Comparison of ENCODE assay signal across 23 cellular contexts in the genomic region with DNA sequence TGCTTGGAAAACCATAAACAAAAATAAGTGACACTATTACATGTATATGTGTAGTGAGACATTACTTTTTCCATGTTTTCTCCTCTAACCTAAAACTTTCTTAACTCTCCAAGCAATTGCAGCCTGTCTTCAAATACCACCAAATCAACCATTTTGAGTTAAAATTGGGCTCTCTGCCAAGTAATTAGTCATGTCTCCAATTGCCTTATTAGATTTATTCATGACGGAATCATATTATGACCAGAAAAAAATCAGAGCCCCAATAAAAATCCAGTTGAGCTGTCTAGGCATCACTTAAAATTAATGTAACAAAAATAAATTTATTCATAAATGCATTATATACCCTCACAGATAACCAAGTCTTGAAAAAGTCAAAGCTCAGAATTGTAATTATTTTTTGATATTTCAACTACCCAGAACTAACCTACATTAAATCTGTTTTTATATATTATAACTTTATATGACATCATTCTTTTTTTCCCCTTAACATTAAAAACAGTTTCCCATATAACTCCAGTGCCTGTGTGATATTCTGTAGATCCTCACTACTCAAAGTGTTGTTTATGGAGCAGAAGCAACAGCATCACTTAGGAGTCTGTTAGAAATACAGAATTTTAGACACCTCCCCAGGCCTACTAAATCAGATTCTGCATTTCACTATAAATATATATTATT.
"Had no signal": no experiment of that assay in that cellular context is flagged by ENCODE, and none has a peak within 500 bp of the region (broad histone marks: within the 10 kb centered on the region; RNA-seq: fewer than 3 reads in every experiment).

No MANE protein-coding gene starts in this region.

- H3K27me3 ChIP-seq: ovary, right atrium auricular region, thyroid gland, upper lobe of right lung had no signal

- H3K36me3 ChIP-seq: ovary, prostate gland, right atrium auricular region, thyroid gland, upper lobe of right lung had no signal

- H3K27ac ChIP-seq: coronary artery, epithelial cell of prostate, ovary, prostate gland, right atrium auricular region, thyroid gland, upper lobe of right lung had no signal

- DNase-seq: activated B cell treated with CpG ODN at 0.5 μM for 24 hours; activated CD4-positive, alpha-beta memory T cell treated with anti-CD3 and anti-CD28 coated beads for 36 hours; activated CD4-positive, alpha-beta T cell treated with anti-CD3 and anti-CD28 coated beads for 4 hours; activated naive CD4-positive, alpha-beta T cell treated with Interleukin-2 at 50 U/mL for 16 hours; activated naive CD8-positive, alpha-beta T cell treated with anti-CD3 and anti-CD28 coated beads for 36 hours; activated T-cell treated with anti-CD3 and anti-CD28 coated beads, Interleukin-2, amount 50 U/mL, for 48 hours; amniotic stem cell; cerebellar nuclear complex; endodermal cell; foreskin fibroblast; left ventricle myocardium superior; midbrain; ovary; stimulated activated CD4-positive, alpha-beta T cell treated with anti-CD3 and anti-CD28 coated beads, Interleukin-1b, Interleukin-23, amount 100 ng/mL, for 48 hours; substantia nigra; T-helper 17 cell; thyroid gland; upper lobe of right lung had no signal

- H3K9me3 ChIP-seq: ovary, prostate gland, right atrium auricular region, thyroid gland, upper lobe of right lung had no signal

- H3K4me3 ChIP-seq: coronary artery, ovary, prostate gland, right atrium auricular region, thyroid gland, upper lobe of right lung had no signal

- ATAC-seq: left ventricle myocardium superior; natural killer cell treated with Interleukin-12 subunit alpha and Interleukin-12 subunit beta and Interleukin-15 and Interleukin-18, amount 100 ng/mL, for 72 hours; T-helper 17 cell; upper lobe of right lung had no signal

- H3K4me1 ChIP-seq: prostate gland, right atrium auricular region, thyroid gland, upper lobe of right lung had no signal
